19 cellular contexts compared by ENCODE assay signal in the genomic region with DNA sequence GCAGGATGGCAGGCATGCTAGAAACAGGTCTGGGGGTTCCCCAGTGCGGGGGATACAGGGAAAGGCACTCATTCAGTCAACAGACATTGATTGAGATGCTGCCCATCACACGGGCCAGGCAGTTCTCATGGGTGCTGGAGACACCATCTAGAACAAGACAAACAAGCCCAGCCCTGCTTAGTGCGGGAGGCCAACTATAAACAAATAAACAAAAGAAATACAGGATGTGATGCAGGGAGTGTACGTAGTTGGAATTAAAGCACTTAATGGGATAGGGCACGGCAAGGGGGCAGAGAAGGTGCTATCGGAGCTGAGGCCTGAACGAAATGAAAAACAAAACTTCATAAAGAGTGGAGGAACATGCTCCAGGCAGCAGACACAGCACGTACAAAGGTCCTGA.
DNase-seq lines count a peak whose midpoint lies in the region; ATAC-seq, FAIRE-seq and TF ChIP-seq lines count a peak whose summit lies in the region.
"Had no signal": no experiment of that assay in that cellular context is flagged by ENCODE, and none has a peak within 500 bp of the region (broad histone marks: within the 10 kb centered on the region; RNA-seq: fewer than 3 reads in every experiment).

No MANE protein-coding gene starts in this region.

- POLR2A ChIA-PET in activated CD4-positive, alpha-beta memory T cell treated with anti-CD3 and anti-CD28 coated beads, Interleukin-2, amount 10 ng/mL, durations not matched to agents 7 days and 5 days (lab: Charles Lee) = no interaction called here
- POLR2A ChIA-PET in H1 (lab: Charles Lee; ENCODE audit: partially characterized antibody) = interaction anchor here (0.7 kb wide), 1 partner anchor 247 kb away, joined by 3 read pairs; no protein-coding TSS in a partner anchor

- H2BK12ac ChIP-seq in H1 (ENCODE audit: low read depth, low read length) = no peak overlapping the region

- no peaks in the 10 kb centered on the region for H3K36me3 ChIP-seq in H1 (ENCODE audit: control insufficient read depth in 2 of 4, insufficient read depth in 4 of 4, low read length in 3 of 4)
- H3K36me3 ChIP-seq: breast epithelium had no signal

- no peak overlapping the region for H4K8ac ChIP-seq in H1 (ENCODE audit: extremely low read depth, insufficient read depth, low read length)

- no peak overlapping the region for H3K27ac ChIP-seq in H1 (ENCODE audit: low read depth, low read length)
- H3K27ac ChIP-seq: A549, HL-60 had no signal

- CTCF ChIA-PET in activated CD8-positive, alpha-beta memory T cell treated with anti-CD3 and anti-CD28 coated beads, Interleukin-2, amount 10 ng/mL, durations not matched to agents 7 days and 5 days (lab: Charles Lee) = interaction anchor here (1.2 to 8.1 kb wide), 10 partner anchors 22 to 249 kb away, joined by 3 to 118 read pairs (median 4); no protein-coding TSS in a partner anchor
- CTCF ChIA-PET in activated CD4-positive, alpha-beta memory T cell treated with anti-CD3 and anti-CD28 coated beads, Interleukin-2, amount 10 ng/mL, durations not matched to agents 7 days and 5 days (lab: Charles Lee) = interaction anchor here (0.7 to 4.1 kb wide), 9 partner anchors 10 to 247 kb away, joined by 3 to 79 read pairs (median 8); no protein-coding TSS in a partner anchor
- CTCF ChIA-PET in H1 (lab: Charles Lee; ENCODE audit: partially characterized antibody) = interaction anchor here (0.8 to 10.5 kb wide), 18 partner anchors 10 to 445 kb away, joined by 3 to 186 read pairs (median 14); partner anchors contain the start of gene PREX1

- TF ChIP-seq EP300 in H1 (IDR thresholded peaks at IDR 0.05; ENCODE audit: borderline replicate concordance in 1 of 2, low read depth in 2 of 2, low read length in 2 of 2) = no peak

- H3K4me1 ChIP-seq in H1 (replicated peaks in 1 of 4; ENCODE audit: control insufficient read depth in 3 of 4, insufficient read depth in 4 of 4, low read length in 3 of 4) = no peaks in the 10 kb centered on the region; a peak in 1 of 7 replicates
- H3K4me1 ChIP-seq: A549, breast epithelium had no signal

- 0 out of 2 replicates have a peak overlapping the region, but pooled peaks have one; percentile 7 for H2BK20ac ChIP-seq in H1 (ENCODE audit: low read length)

- H3K4me3 ChIP-seq in H1 (ENCODE audit: extremely low read depth in 1 of 4, insufficient read depth in 2 of 4, low read depth in 3 of 4, low read length in 4 of 4) = no peak overlapping the region
- H3K4me3 ChIP-seq: A549, breast epithelium, heart right ventricle, K562 had no signal

- H2AFZ ChIP-seq in H1 (ENCODE audit: low read length) = no peak overlapping the region

- no peak for TF ChIP-seq POLR2A in H1 (IDR thresholded peaks at IDR 0.05; ENCODE audit: control extremely low read depth in 1 of 2, low read depth in 2 of 2, low read length in 2 of 2)

- H4K91ac ChIP-seq in H1 (replicated peaks; ENCODE audit: insufficient read length, low read length) = no peak overlapping the region

- 0 out of 4 replicates have a peak, but pooled peaks cover 0 to 3% of the 10 kb centered on the region in 2 experiments for H3K9me3 ChIP-seq in H1 (ENCODE audit: insufficient read depth in 2 of 2, low read depth in 1 of 2, low read length in 1 of 2)
- H3K9me3 ChIP-seq: A549 had no signal

- no peak overlapping the region for H2BK15ac ChIP-seq in H1 (ENCODE audit: low read length)

- H3K4me2 ChIP-seq in H1 (ENCODE audit: insufficient read depth in 1 of 2, low read depth in 2 of 2, low read length in 2 of 2) = no peak overlapping the region
- H3K4me2 ChIP-seq: A549 had no signal

- no peak for ATAC-seq in activated CD8-positive, alpha-beta memory T cell treated with anti-CD3 and anti-CD28 coated beads, Interleukin-2, amount 10 ng/mL, durations not matched to agents 7 days and 5 days
- no peak for ATAC-seq in stimulated activated memory B cell treated with anti-CD40 and anti-IgM and Interleukin-4, amounts not matched to agents 10 μg/mL and 1 μg/mL and 100 μg/mL, for 72 hours

- no peak overlapping the region for H3K18ac ChIP-seq in H1 (ENCODE audit: extremely low read depth, low read length)

- H3K27me3 Mint-ChIP-seq in activated CD8-positive, alpha-beta memory T cell treated with anti-CD3 and anti-CD28 coated beads, Interleukin-2, amount 10 ng/mL, durations not matched to agents 7 days and 5 days = no peaks in the 10 kb centered on the region
- no peaks in the 10 kb centered on the region for H3K27me3 Mint-ChIP-seq in activated CD4-positive, alpha-beta memory T cell treated with anti-CD3 and anti-CD28 coated beads, Interleukin-2, amount 10 ng/mL, durations not matched to agents 7 days and 5 days
- no peaks in the 10 kb centered on the region for H3K27me3 Mint-ChIP-seq in stimulated activated memory B cell treated with anti-CD40 and anti-IgM and Interleukin-4, amounts not matched to agents 10 μg/mL and 1 μg/mL and 100 μg/mL, for 72 hours
- no peaks in the 10 kb centered on the region for H3K27me3 Mint-ChIP-seq in nephron progenitor cell (ENCODE audit: low read depth, poor library complexity)
- H3K27me3 Mint-ChIP-seq: stimulated activated naive B cell treated with anti-CD40 and anti-IgM and Interleukin-4, amounts not matched to agents 10 μg/mL and 1 μg/mL and 100 μg/mL, for 72 hours had no signal

- no peak overlapping the region for H3K23ac ChIP-seq in H1 (ENCODE audit: insufficient read length)

- WGBS in H1 (ENCODE audit: extremely low coverage in 1 of 2, insufficient coverage in 1 of 2, insufficient read length in 1 of 2, insufficient replicate concordance in 2 of 2, low coverage in 1 of 2, low lambda C conversion rate in 2 of 2, missing lambda C conversion rate in 1 of 2), 2 experiments = 81% methylated on average over 8 of the region's 8 CpGs; no CpG with 5 or more reads in 1 of the 2 experiments

- H3K9me3 Mint-ChIP-seq in activated CD8-positive, alpha-beta memory T cell treated with anti-CD3 and anti-CD28 coated beads, Interleukin-2, amount 10 ng/mL, durations not matched to agents 7 days and 5 days (ENCODE audit: low read depth) = peaks cover 1% of the 10 kb centered on the region
- H3K9me3 Mint-ChIP-seq in activated CD4-positive, alpha-beta memory T cell treated with anti-CD3 and anti-CD28 coated beads, Interleukin-2, amount 10 ng/mL, durations not matched to agents 7 days and 5 days = no peaks in the 10 kb centered on the region
- H3K9me3 Mint-ChIP-seq in stimulated activated memory B cell treated with anti-CD40 and anti-IgM and Interleukin-4, amounts not matched to agents 10 μg/mL and 1 μg/mL and 100 μg/mL, for 72 hours = no peaks in the 10 kb centered on the region
- H3K9me3 Mint-ChIP-seq in nephron progenitor cell = peaks cover 12% of the 10 kb centered on the region

- H4K5ac ChIP-seq in H1 (ENCODE audit: insufficient read length, low read depth, low read length) = no peak overlapping the region

- H3K79me1 ChIP-seq in H1 (ENCODE audit: low read depth, low read length) = no peaks in the 10 kb centered on the region

- H3K27ac Mint-ChIP-seq in activated CD8-positive, alpha-beta memory T cell treated with anti-CD3 and anti-CD28 coated beads, Interleukin-2, amount 10 ng/mL, durations not matched to agents 7 days and 5 days = peak overlapping the region; percentile 32
- peak overlapping the region; percentile 61 for H3K27ac Mint-ChIP-seq in activated CD4-positive, alpha-beta memory T cell treated with anti-CD3 and anti-CD28 coated beads, Interleukin-2, amount 10 ng/mL, durations not matched to agents 7 days and 5 days
- H3K27ac Mint-ChIP-seq in stimulated activated memory B cell treated with anti-CD40 and anti-IgM and Interleukin-4, amounts not matched to agents 10 μg/mL and 1 μg/mL and 100 μg/mL, for 72 hours = peak overlapping the region; percentile 73
- no peak overlapping the region for H3K27ac Mint-ChIP-seq in nephron progenitor cell

- no peak overlapping the region for H2BK120ac ChIP-seq in H1 (replicated peaks; ENCODE audit: low read depth, low read length)

- H3K4me1 Mint-ChIP-seq in activated CD8-positive, alpha-beta memory T cell treated with anti-CD3 and anti-CD28 coated beads, Interleukin-2, amount 10 ng/mL, durations not matched to agents 7 days and 5 days = peaks cover 12% of the 10 kb centered on the region
- peaks cover 11% of the 10 kb centered on the region for H3K4me1 Mint-ChIP-seq in activated CD4-positive, alpha-beta memory T cell treated with anti-CD3 and anti-CD28 coated beads, Interleukin-2, amount 10 ng/mL, durations not matched to agents 7 days and 5 days
- H3K4me1 Mint-ChIP-seq in stimulated activated memory B cell treated with anti-CD40 and anti-IgM and Interleukin-4, amounts not matched to agents 10 μg/mL and 1 μg/mL and 100 μg/mL, for 72 hours = peaks cover 34% of the 10 kb centered on the region
- H3K4me1 Mint-ChIP-seq in nephron progenitor cell = no peaks in the 10 kb centered on the region

- no peak overlapping the region for H3K14ac ChIP-seq in H1 (ENCODE audit: insufficient read length)

- no peaks in the 10 kb centered on the region for H3K27me3 ChIP-seq in H1 (replicated peaks in 1 of 4; ENCODE audit: control insufficient read depth in 3 of 4, extremely low read depth in 1 of 4, insufficient read depth in 3 of 4, low read length in 3 of 4)
- H3K27me3 ChIP-seq: breast epithelium, heart right ventricle had no signal

- no peak overlapping the region for H3K56ac ChIP-seq in H1 (replicated peaks; ENCODE audit: insufficient read length, low read depth, low read length)

- no peak overlapping the region for H3K9ac ChIP-seq in H1 (replicated peaks in 1 of 4; ENCODE audit: extremely low read depth in 1 of 4, low read depth in 3 of 4, low read length in 3 of 4)

- H3K4ac ChIP-seq in H1 (replicated peaks; ENCODE audit: insufficient read length, low read depth, low read length) = no peak overlapping the region

- TF ChIP-seq CTCF in H1 (IDR thresholded peaks at IDR 0.05; ENCODE audit: control extremely low read depth in 1 of 3, insufficient read depth in 1 of 3, low read depth in 1 of 3, low read length in 3 of 3) (no peak), nephron progenitor cell (IDR thresholded peaks at IDR 0.05) (no peak)

- no peaks in the 10 kb centered on the region for H3K79me2 ChIP-seq in H1 (ENCODE audit: control insufficient read depth in 1 of 2, insufficient read depth in 2 of 2, low read length in 2 of 2)

- H2AK5ac ChIP-seq in H1 (ENCODE audit: low read depth, low read length) = no peak overlapping the region

- no peak for FAIRE-seq in H1 (lab: Jason Lieb, UNC)
- FAIRE-seq: A549, urothelium cell line had no signal

- no peak overlapping the region for H3K4me3 Mint-ChIP-seq in activated CD8-positive, alpha-beta memory T cell treated with anti-CD3 and anti-CD28 coated beads, Interleukin-2, amount 10 ng/mL, durations not matched to agents 7 days and 5 days
- H3K4me3 Mint-ChIP-seq in activated CD4-positive, alpha-beta memory T cell treated with anti-CD3 and anti-CD28 coated beads, Interleukin-2, amount 10 ng/mL, durations not matched to agents 7 days and 5 days = no peak overlapping the region
- no peak overlapping the region for H3K4me3 Mint-ChIP-seq in stimulated activated memory B cell treated with anti-CD40 and anti-IgM and Interleukin-4, amounts not matched to agents 10 μg/mL and 1 μg/mL and 100 μg/mL, for 72 hours
- H3K4me3 Mint-ChIP-seq in nephron progenitor cell = no peak overlapping the region
- H3K4me3 Mint-ChIP-seq: nephron; stimulated activated naive B cell treated with anti-CD40 and anti-IgM and Interleukin-4, amounts not matched to agents 10 μg/mL and 1 μg/mL and 100 μg/mL, for 72 hours had no signal

- peaks cover 58% of the 10 kb centered on the region for H3K36me3 Mint-ChIP-seq in activated CD8-positive, alpha-beta memory T cell treated with anti-CD3 and anti-CD28 coated beads, Interleukin-2, amount 10 ng/mL, durations not matched to agents 7 days and 5 days
- peaks cover 84% of the 10 kb centered on the region for H3K36me3 Mint-ChIP-seq in activated CD4-positive, alpha-beta memory T cell treated with anti-CD3 and anti-CD28 coated beads, Interleukin-2, amount 10 ng/mL, durations not matched to agents 7 days and 5 days (ENCODE audit: low read depth)
- peaks cover 79% of the 10 kb centered on the region for H3K36me3 Mint-ChIP-seq in stimulated activated memory B cell treated with anti-CD40 and anti-IgM and Interleukin-4, amounts not matched to agents 10 μg/mL and 1 μg/mL and 100 μg/mL, for 72 hours
- H3K36me3 Mint-ChIP-seq in nephron progenitor cell (ENCODE audit: low read depth) = peaks cover 37% of the 10 kb centered on the region

- no peak for TF ChIP-seq RAD21 in H1 (IDR thresholded peaks at IDR 0.05 in 1 of 2, conservative IDR thresholded peaks at IDR 0.05 in 1 of 2; ENCODE audit: low read depth in 2 of 2, low read length in 2 of 2)

- H3K23me2 ChIP-seq in H1 (ENCODE audit: low read depth, low read length) = no peaks in the 10 kb centered on the region; the same call in 1 of the 2 replicates

- H4K20me1 ChIP-seq in H1 (replicated peaks in 1 of 2; ENCODE audit: control insufficient read depth in 1 of 2, insufficient read depth in 2 of 2, low read length in 2 of 2) = no peaks in the 10 kb centered on the region

- H2BK5ac ChIP-seq in H1 (ENCODE audit: low read depth, low read length) = no peak overlapping the region

- no peak for DNase-seq in activated CD8-positive, alpha-beta memory T cell treated with anti-CD3 and anti-CD28 coated beads, Interleukin-2, amount 10 ng/mL, durations not matched to agents 7 days and 5 days
- DNase-seq in activated CD8-positive, alpha-beta memory T cell treated with anti-CD3 and anti-CD28 coated beads, Interleukin-2, amount 50 U/mL, for 48 hours = no peak
- no peak for DNase-seq in activated CD4-positive, alpha-beta memory T cell treated with anti-CD3 and anti-CD28 coated beads, Interleukin-2, amount 10 ng/mL, durations not matched to agents 7 days and 5 days
- DNase-seq in H1 (ENCODE audit: low read depth in 1 of 2, low spot score in 2 of 2) (no peak), HUDEP-2 (lab: John Stamatoyannopoulos, UW; ENCODE audit: unreplicated experiment in 76 of 76) (no peak), nephron progenitor cell (no peak)
- no peak for DNase-seq in activated CD4-positive, CD25-positive, alpha-beta regulatory T cell (lab: John Stamatoyannopoulos, UW)
- DNase-seq: activated gamma-delta T cell; heart right ventricle; islet precursor cell; stimulated activated CD4-positive, alpha-beta T cell treated with anti-CD3 and anti-CD28 coated beads, Interleukin-12 subunit alpha, Interleukin-12 subunit beta, amount 100 ng/mL, for 4 hours; stimulated activated naive B cell treated with anti-CD40 and anti-IgM and Interleukin-4, amounts not matched to agents 10 μg/mL and 1 μg/mL and 100 μg/mL, for 72 hours had no signal
